In the genomic region with DNA sequence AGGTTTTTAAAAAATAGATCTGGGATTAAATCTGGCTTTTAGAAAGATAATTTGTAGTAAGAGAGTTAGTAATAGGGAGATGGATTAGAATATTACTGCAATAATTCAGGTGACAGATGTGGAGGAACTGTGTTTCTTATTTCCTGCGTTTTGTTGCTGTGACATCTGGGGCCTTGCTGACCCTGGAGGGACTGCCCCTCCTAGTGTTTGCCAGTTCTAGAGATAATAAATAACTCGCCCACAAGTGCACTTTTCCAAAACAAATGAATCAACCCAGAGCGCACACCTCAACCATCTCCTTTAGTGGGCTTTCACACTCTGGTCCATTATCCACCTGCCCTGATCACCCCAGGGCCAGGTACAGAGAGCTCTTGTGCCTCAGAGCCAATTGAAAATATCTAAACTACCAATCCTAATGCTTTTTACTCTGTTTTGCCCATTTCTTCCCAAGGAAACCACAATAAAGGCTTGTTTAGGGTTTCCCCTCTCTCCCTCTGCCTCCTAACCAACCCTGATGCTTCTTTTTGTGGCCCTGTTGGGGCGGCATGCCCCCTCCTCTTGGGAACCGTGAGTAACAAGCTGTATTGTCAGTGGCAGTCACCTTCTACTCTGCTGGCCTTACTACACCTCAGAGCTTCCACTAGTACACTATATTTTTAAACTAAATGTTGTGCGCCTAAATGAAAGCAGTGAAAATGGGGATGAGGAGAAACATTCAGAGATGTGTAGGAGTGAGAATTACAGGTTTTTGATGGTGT, we compare ENCODE assay signal across 12 cellular contexts.
DNase-seq lines count a peak whose midpoint lies in the region; ATAC-seq lines count a peak whose summit lies in the region.
"Had no signal": no experiment of that assay in that cellular context is flagged by ENCODE, and none has a peak within 500 bp of the region (broad histone marks: within the 10 kb centered on the region; RNA-seq: fewer than 3 reads in every experiment).

No MANE protein-coding gene starts in this region.

- DNase-seq in NCI-H345 (lab: John Stamatoyannopoulos, UW) (no peak), left colon (no peak), SW480 (ENCODE audit: low spot score) (no peak), T-helper 9 cell (no peak)
- DNase-seq: glutamatergic neuron, NCI-H187, NCI-H526 treated with DMSO at 0.1 percent for 48 hours, upper lobe of right lung had no signal

- ATAC-seq in GM18498 (IDR thresholded peaks at IDR 0.05; ENCODE audit: unreplicated experiment) (peak; percentile 46), GM19351 (IDR thresholded peaks at IDR 0.05; ENCODE audit: unreplicated experiment) (peak; percentile 49), HG02759 (IDR thresholded peaks at IDR 0.05; ENCODE audit: unreplicated experiment) (peak; percentile 50), HG03442 (IDR thresholded peaks at IDR 0.05; ENCODE audit: unreplicated experiment) (peak; percentile 70), left colon (no peak)
- ATAC-seq: upper lobe of right lung had no signal

- intact Hi-C loops in left colon (cut with DNase I, micrococcal nuclease) = no loop called here
